ENCODE assay signal across 22 cellular contexts in the genomic region with DNA sequence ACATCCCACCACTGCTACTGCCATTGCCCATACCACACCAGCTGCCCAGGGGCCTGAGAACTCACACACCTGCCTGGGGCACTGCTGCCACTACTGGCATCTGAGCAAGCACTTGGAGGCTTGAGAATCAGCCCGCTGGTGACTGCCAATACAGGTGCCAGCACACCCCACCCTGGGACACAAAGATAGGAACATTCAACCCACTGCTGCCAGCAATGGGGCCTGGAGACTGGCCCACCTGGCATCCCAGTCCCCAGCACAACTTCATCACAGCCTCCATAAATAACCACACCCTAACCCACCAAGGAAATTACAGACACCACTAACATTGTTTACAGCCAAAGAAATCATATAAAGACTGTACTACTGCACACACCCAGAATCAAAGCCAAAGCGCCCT.
DNase-seq lines count a peak whose midpoint lies in the region; ATAC-seq and TF ChIP-seq lines count a peak whose summit lies in the region.
"Had no signal": no experiment of that assay in that cellular context is flagged by ENCODE, and none has a peak within 500 bp of the region (broad histone marks: within the 10 kb centered on the region; RNA-seq: fewer than 3 reads in every experiment).

No MANE protein-coding gene starts in this region.

- no peaks in the 10 kb centered on the region for H3K27me3 Mint-ChIP-seq in progenitor cell of endocrine pancreas

- no peak for TF ChIP-seq POLR2A in transverse colon (IDR thresholded peaks at IDR 0.05)

- H3K4me3 ChIP-seq in mucosa of descending colon (no peak overlapping the region), transverse colon (no peak overlapping the region)
- H3K4me3 ChIP-seq: A549; BLaER1 treated with 17β-estradiol and CSF1 and Interleukin-3, amounts not matched to agents 10 nM and 100 nM; GM23338 had no signal

- peak overlapping the region in 1 of 4 donors; percentile 39 for H3K27ac ChIP-seq in transverse colon
- H3K27ac ChIP-seq: A549; BLaER1 treated with 17β-estradiol and CSF1 and Interleukin-3, amounts not matched to agents 10 nM and 100 nM had no signal

- TF ChIP-seq CTCF in mucosa of descending colon (IDR thresholded peaks at IDR 0.05) (no peak), progenitor cell of endocrine pancreas (IDR thresholded peaks at IDR 0.05; ENCODE audit: unreplicated experiment) (no peak), transverse colon (IDR thresholded peaks at IDR 0.05) (no peak)

- H3K36me3 Mint-ChIP-seq in progenitor cell of endocrine pancreas (ENCODE audit: insufficient read depth), result no peaks in the 10 kb centered on the region
- H3K36me3 Mint-ChIP-seq: CD14-positive monocyte; CD8-positive, alpha-beta memory T cell had no signal

- H3K9me3 Mint-ChIP-seq in progenitor cell of endocrine pancreas (ENCODE audit: low read depth), result no peaks in the 10 kb centered on the region
- H3K9me3 Mint-ChIP-seq: CD4-positive, alpha-beta T cell; CD8-positive, alpha-beta memory T cell; H9 had no signal

- peak overlapping the region; percentile 9 for H3K27ac Mint-ChIP-seq in progenitor cell of endocrine pancreas
- H3K27ac Mint-ChIP-seq: CD14-positive monocyte; CD4-positive, alpha-beta T cell; CD8-positive, alpha-beta memory T cell; GM23338 had no signal

- in situ Hi-C loops in transverse colon (cut with MboI; ENCODE audit: low pct_ligation_motif_present in 1 of 4, low pct_unique_long_range_greater_than_20kb in 1 of 4, low sequenced_read_pairs in 3 of 4), result loop anchor here in 1 of 4 donors (25.0 kb wide), 1 partner anchor 356 kb away; no protein-coding TSS in a partner anchor

- H3K4me1 ChIP-seq in mucosa of descending colon (ENCODE audit: low read depth) (no peaks in the 10 kb centered on the region), transverse colon (peaks cover 0 to 3% (median 0%) of the 10 kb centered on the region in 4 donors)
- H3K4me1 ChIP-seq: A549; BE2C; BLaER1 treated with 17β-estradiol and CSF1 and Interleukin-3, amounts not matched to agents 10 nM and 100 nM had no signal

- 11 to 55% methylated on average over 1 to 2 of the region's 2 CpGs for WGBS in transverse colon (ENCODE audit: low coverage in 1 of 2), 2 donors

- ATAC-seq in mucosa of descending colon (peak; percentile 86), GM21360 (IDR thresholded peaks at IDR 0.05; ENCODE audit: unreplicated experiment) (no peak), GM18502 (IDR thresholded peaks at IDR 0.05; ENCODE audit: poor library complexity, unreplicated experiment) (no peak)
- ATAC-seq: A549, GM23338, HCT116 had no signal

- peaks cover 1% of the 10 kb centered on the region for H3K4me1 Mint-ChIP-seq in progenitor cell of endocrine pancreas (ENCODE audit: low read depth)
- H3K4me1 Mint-ChIP-seq: CD14-positive monocyte; CD8-positive, alpha-beta memory T cell; GM23338; H9 had no signal

- H3K36me3 ChIP-seq in mucosa of descending colon (ENCODE audit: low read depth), result no peaks in the 10 kb centered on the region
- H3K36me3 ChIP-seq in transverse colon, result no peaks in the 10 kb centered on the region
- H3K36me3 ChIP-seq: BE2C; BLaER1 treated with 17β-estradiol and CSF1 and Interleukin-3, amounts not matched to agents 10 nM and 100 nM had no signal

- no peak for TF ChIP-seq EP300 in transverse colon (IDR thresholded peaks at IDR 0.05; ENCODE audit: low read depth)

- peak; percentile 11 for DNase-seq in SW480 (ENCODE audit: low spot score)
- peak in 2 of 3 donors; percentile 52 to 56 for DNase-seq in mucosa of descending colon
- DNase-seq in progenitor cell of endocrine pancreas (ENCODE audit: low spot score, unreplicated experiment), result no peak
- peak; percentile 53 for DNase-seq in transverse colon
- DNase-seq in SW 1271 (lab: John Stamatoyannopoulos, UW), result no peak
- DNase-seq: 8988T; ACHN; AML-193; BE2C; Calu3; CD4-positive, alpha-beta T cell; CD8-positive, alpha-beta memory T cell; DMS53; DMS79 treated with DMSO at 0.1 percent for 48 hours; H9 had no signal

- no peaks in the 10 kb centered on the region for H3K27me3 ChIP-seq in transverse colon
- H3K27me3 ChIP-seq: BE2C; BLaER1 treated with 17β-estradiol and CSF1 and Interleukin-3, amounts not matched to agents 10 nM and 100 nM had no signal

- intact Hi-C loops in mucosa of descending colon (cut with DNase I, micrococcal nuclease), result no loop called here
- intact Hi-C loops in transverse colon (cut with DNase I; ENCODE audit: low total_unique reads), result no loop called here

- H3K4me3 Mint-ChIP-seq in progenitor cell of endocrine pancreas (ENCODE audit: low read depth), result no peak overlapping the region
- H3K4me3 Mint-ChIP-seq: CD14-positive monocyte; CD4-positive, alpha-beta T cell; CD8-positive, alpha-beta memory T cell; GM23338; H9 had no signal

- no peaks in the 10 kb centered on the region for H3K9me3 ChIP-seq in mucosa of descending colon
- H3K9me3 ChIP-seq in transverse colon, result no peaks in the 10 kb centered on the region
- H3K9me3 ChIP-seq: A549; BE2C; BLaER1 treated with 17β-estradiol and CSF1 and Interleukin-3, amounts not matched to agents 10 nM and 100 nM had no signal

Comparison
In these comparisons a context has a peak if more than half of its experiments do, and no peak if none do; other contexts are left out.
1. DNase-seq: peak in SW480 (single experiment), mucosa of descending colon (2 of 3) and transverse colon (single experiment); none in progenitor cell of endocrine pancreas (single experiment) and SW 1271 (0 of 2).